In genomic region chr2:152063325-152063924, GRCh38 we compare ENCODE assay signal across 1 cellular context.
TF ChIP-seq lines count a peak whose summit lies in the region.

No MANE protein-coding gene starts in this region.

TF ChIP-seq in WTC11, 78 proteins besides CTCF, POLR2A, EP300 and RAD21 (continued from another document):
- TF ChIP-seq ARID4B (CRISPR knock-in tag; IDR thresholded peaks at IDR 0.05; ENCODE audit: borderline replicate concordance) = no peak
- no peak for TF ChIP-seq OVOL2 (CRISPR knock-in tag; IDR thresholded peaks at IDR 0.05; ENCODE audit: borderline replicate concordance)
- TF ChIP-seq ZNF416 (CRISPR knock-in tag; IDR thresholded peaks at IDR 0.05) = no peak
- TF ChIP-seq MXD4 (CRISPR knock-in tag; IDR thresholded peaks at IDR 0.05; ENCODE audit: borderline replicate concordance) = no peak
